ENCODE assay signal across 14 cellular contexts in genomic region chr12:6193853-6194815, GRCh38. TPM values are rescaled to one million over a fixed set of nuclear protein-coding genes. Genes with fewer than 3 reads are reported as not detected.
DNase-seq lines count a peak whose midpoint lies in the region; ATAC-seq and TF ChIP-seq lines count a peak whose summit lies in the region.
"Had no signal": no experiment of that assay in that cellular context is flagged by ENCODE, and none has a peak within 500 bp of the region (broad histone marks: within the 10 kb centered on the region; RNA-seq: fewer than 3 reads in every experiment).

No MANE protein-coding gene starts in this region.

- ATAC-seq in left lung, result peak; percentile 20
- ATAC-seq in HG03139 (IDR thresholded peaks at IDR 0.05; ENCODE audit: unreplicated experiment), result no peak
- ATAC-seq: PC-3, right cardiac atrium had no signal

- no peaks in the 10 kb centered on the region for H3K36me3 ChIP-seq in BLaER1 treated with 17β-estradiol and CSF1 and Interleukin-3, amounts not matched to agents 10 nM and 100 nM
- no peaks in the 10 kb centered on the region for H3K36me3 ChIP-seq in left lung

- H4K20me1 ChIP-seq in BLaER1 treated with 17β-estradiol and CSF1 and Interleukin-3, amounts not matched to agents 10 nM and 100 nM, result no peaks in the 10 kb centered on the region

- TF ChIP-seq CTCF in left lung (IDR thresholded peaks at IDR 0.05), result no peak

- DNase-seq in MV-4-11 (lab: John Stamatoyannopoulos, UW) (peak; percentile 72), SK-N-DZ (ENCODE audit: low spot score) (peak; percentile 87), left lung (peak in 1 of 2 donors; percentile 49), cerebellum (ENCODE audit: low spot score) (no peak), RKO (ENCODE audit: low spot score) (no peak)
- no peak for DNase-seq in activated CD4-positive, alpha-beta memory T cell treated with anti-CD3 and anti-CD28 coated beads for 36 hours
- DNase-seq: activated CD4-positive, CD25-positive, alpha-beta regulatory T cell; activated naive CD4-positive, alpha-beta T cell treated with Interleukin-2 at 50 U/mL for 16 hours; CD4-positive, alpha-beta memory T cell; left cardiac atrium; PC-3 had no signal

- POLR2A ChIA-PET in activated CD4-positive, alpha-beta memory T cell treated with anti-CD3 and anti-CD28 coated beads for 36 hours (lab: Charles Lee), result no interaction called here

- no peak overlapping the region for H3K4me3 ChIP-seq in BLaER1 treated with 17β-estradiol and CSF1 and Interleukin-3, amounts not matched to agents 10 nM and 100 nM
- no peak overlapping the region for H3K4me3 ChIP-seq in left lung

- peaks cover 6% of the 10 kb centered on the region for H3K4me1 Mint-ChIP-seq in activated CD4-positive, alpha-beta memory T cell treated with anti-CD3 and anti-CD28 coated beads for 36 hours (ENCODE audit: low read depth)

- peaks cover 0 to 12% (median 8%) of the 10 kb centered on the region in 11 experiments; a peak in 16 of 22 replicates for H3K9me3 ChIP-seq in BLaER1 treated with 17β-estradiol and CSF1 and Interleukin-3, amounts not matched to agents 10 nM and 100 nM (replicated peaks in 1 of 11)
- no peaks in the 10 kb centered on the region for H3K9me3 ChIP-seq in left lung

- H3K4me1 ChIP-seq in BLaER1 treated with 17β-estradiol and CSF1 and Interleukin-3, amounts not matched to agents 10 nM and 100 nM, result peaks cover 79 to 90% (median 84%) of the 10 kb centered on the region in 10 experiments
- H3K4me1 ChIP-seq in left lung, result peaks cover 4 to 24% of the 10 kb centered on the region in 2 donors

- CTCF ChIA-PET in activated CD4-positive, alpha-beta memory T cell treated with anti-CD3 and anti-CD28 coated beads for 36 hours (lab: Charles Lee), result interaction anchor here (0.7 to 7.2 kb wide), 8 partner anchors 27 to 1328 kb away, joined by 3 to 255 read pairs (median 8); no protein-coding TSS in a partner anchor

- H3K27me3 Mint-ChIP-seq in activated CD4-positive, alpha-beta memory T cell treated with anti-CD3 and anti-CD28 coated beads for 36 hours, result peaks cover 29% of the 10 kb centered on the region

- H3K4me2 ChIP-seq in BLaER1 treated with 17β-estradiol and CSF1 and Interleukin-3, amounts not matched to agents 10 nM and 100 nM, result peak overlapping the region; percentile 53 to 88 (median 73)

- no peaks in the 10 kb centered on the region for H3K9me3 Mint-ChIP-seq in activated CD4-positive, alpha-beta memory T cell treated with anti-CD3 and anti-CD28 coated beads for 36 hours
- H3K9me3 Mint-ChIP-seq: CD4-positive, alpha-beta memory T cell had no signal

- intact Hi-C loops in left lung (cut with DNase I), result no loop called here
- intact Hi-C loops in activated CD4-positive, alpha-beta memory T cell treated with anti-CD3 and anti-CD28 coated beads for 36 hours (cut with micrococcal nuclease), result no loop called here

- H3K27me3 ChIP-seq in BLaER1 treated with 17β-estradiol and CSF1 and Interleukin-3, amounts not matched to agents 10 nM and 100 nM, result no peaks in the 10 kb centered on the region
- peaks cover 0 to 16% of the 10 kb centered on the region in 2 donors for H3K27me3 ChIP-seq in left lung

- H3K27ac Mint-ChIP-seq in activated CD4-positive, alpha-beta memory T cell treated with anti-CD3 and anti-CD28 coated beads for 36 hours, result no peak overlapping the region

- peak overlapping the region in 10 of 11 experiments; percentile 4 to 75 (median 48); a peak in 14 of 22 replicates for H3K9ac ChIP-seq in BLaER1 treated with 17β-estradiol and CSF1 and Interleukin-3, amounts not matched to agents 10 nM and 100 nM

- peak overlapping the region in 10 of 11 experiments; percentile 19 to 80 (median 56); a peak in 19 of 22 replicates for H3K27ac ChIP-seq in BLaER1 treated with 17β-estradiol and CSF1 and Interleukin-3, amounts not matched to agents 10 nM and 100 nM
- H3K27ac ChIP-seq in left lung, result no peak overlapping the region

- H3K36me3 Mint-ChIP-seq in activated CD4-positive, alpha-beta memory T cell treated with anti-CD3 and anti-CD28 coated beads for 36 hours, result no peaks in the 10 kb centered on the region
- H3K36me3 Mint-ChIP-seq: CD4-positive, alpha-beta memory T cell had no signal

- H3K4me3 Mint-ChIP-seq in activated CD4-positive, alpha-beta memory T cell treated with anti-CD3 and anti-CD28 coated beads for 36 hours, result no peak overlapping the region
- H3K4me3 Mint-ChIP-seq: CD4-positive, alpha-beta memory T cell had no signal

RNA-seq across cellular contexts. Expression of gene CD9, which starts 6.1 kb away (rescaled TPM):
- 108 and 135 TPM in 2 replicates for polyA plus RNA-seq in SK-N-DZ (2014; cell fraction: cytosol; rRNA removed)
- polyA plus RNA-seq in SK-N-DZ (2014; cell fraction: nucleus; rRNA removed), result 46.5 and 66.6 TPM in 2 replicates
- total RNA-seq in left lung (100 to 1,000 TPM; 416 to 512 TPM), cerebellum (30.5 TPM)
- 1 to 10 TPM; 1.5 to 2.3 TPM for total RNA-seq in activated CD4-positive, alpha-beta memory T cell treated with anti-CD3 and anti-CD28 coated beads for 36 hours

Comparison
In these comparisons a context has a peak if more than half of its experiments do, and no peak if none do; other contexts are left out.
1. H3K27ac ChIP-seq: peak in BLaER1 treated with 17β-estradiol and CSF1 and Interleukin-3, amounts not matched to agents 10 nM and 100 nM (10 of 11); none in left lung (0 of 2).
2. DNase-seq: peak in MV-4-11 (single experiment) and SK-N-DZ (single experiment); none in cerebellum (single experiment), RKO (single experiment) and activated CD4-positive, alpha-beta memory T cell treated with anti-CD3 and anti-CD28 coated beads for 36 hours (single experiment).
3. RNA of gene CD9, which starts 6.1 kb away (total RNA-seq): 416 to 512 TPM in left lung; 30.5 TPM in cerebellum (single experiment) and 1.5 to 2.3 TPM in activated CD4-positive, alpha-beta memory T cell treated with anti-CD3 and anti-CD28 coated beads for 36 hours; every median in the first group is over 10 times any median in the second.